ENCODE assay signal across 8 cellular contexts in genomic region chr16:48244080-48244862, GRCh38. TPM values are rescaled to one million over a fixed set of nuclear protein-coding genes. Genes with fewer than 3 reads are reported as not detected.
DNase-seq lines count a peak whose midpoint lies in the region; ATAC-seq, FAIRE-seq and TF ChIP-seq lines count a peak whose summit lies in the region.

TSS of gene LONP2 (plus strand) at chr16:48244300. CDS start at chr16:48244389, 89 bp downstream.

- H3K79me2 ChIP-seq in Loucy (ENCODE audit: insufficient read depth, low read length) (peaks cover 50% of the 10 kb centered on the region), neural cell (replicated peaks; ENCODE audit: insufficient read depth, low read length) (peaks cover 46% of the 10 kb centered on the region)

- peak within 1 kb of the TSS; percentile 99 for H3K4me2 ChIP-seq in Loucy (ENCODE audit: low read depth, low read length, poor library complexity, severe bottlenecking)
- peak within 1 kb of the TSS; percentile 93 for H3K4me2 ChIP-seq in neural cell (ENCODE audit: low read length)

- H3K9me3 Mint-ChIP-seq in stimulated activated naive CD8-positive, alpha-beta T cell treated with anti-CD3 and anti-CD28 coated beads, Interleukin-15, amount 100 ng/mL, for 72 hours, result peaks cover 4 to 8% of the 10 kb centered on the region in 2 donors

- DNase-seq in ELR (ENCODE audit: low read depth) (peak; percentile 92), H54 (ENCODE audit: insufficient read length, low spot score) (peak; percentile 76), SIG-M5 (lab: John Stamatoyannopoulos, UW) (peak; percentile 14), activated gamma-delta T cell (lab: John Stamatoyannopoulos, UW) (peak; percentile 81), fibroblast of villous mesenchyme (ENCODE audit: low read depth) (peak; percentile 89)
- peak; percentile 92 to 95 for DNase-seq in stimulated activated naive CD8-positive, alpha-beta T cell treated with anti-CD3 and anti-CD28 coated beads, Interleukin-15, amount 100 ng/mL, for 72 hours

- TF ChIP-seq EP300 in neural cell (conservative IDR thresholded peaks at IDR 0.05; ENCODE audit: poor library complexity, severe bottlenecking), result peak; percentile 54

- H3K4me3 ChIP-seq in Loucy (ENCODE audit: low read length, poor library complexity, severe bottlenecking) (peak within 1 kb of the TSS; percentile 96), fibroblast of villous mesenchyme (ENCODE audit: low read depth, low read length) (peak within 1 kb of the TSS; percentile 80), neural cell (ENCODE audit: low read length) (peak within 1 kb of the TSS; percentile 94)

- H3K27me3 Mint-ChIP-seq in stimulated activated naive CD8-positive, alpha-beta T cell treated with anti-CD3 and anti-CD28 coated beads, Interleukin-15, amount 100 ng/mL, for 72 hours, result no peaks in the 10 kb centered on the region

- no peaks in the 10 kb centered on the region for H3K36me3 ChIP-seq in Loucy (ENCODE audit: insufficient read depth, low read length)
- no peaks in the 10 kb centered on the region for H3K36me3 ChIP-seq in neural cell (ENCODE audit: insufficient read depth, low read length)

- TF ChIP-seq CTCF in Loucy (conservative IDR thresholded peaks at IDR 0.05; ENCODE audit: low read length) (no peak), fibroblast of villous mesenchyme (IDR thresholded peaks at IDR 0.05; ENCODE audit: insufficient read depth, low read depth, low read length) (no peak), neural cell (IDR thresholded peaks at IDR 0.05; ENCODE audit: poor library complexity, severe bottlenecking) (no peak)

- H3K9me2 ChIP-seq in Loucy (replicated peaks; ENCODE audit: low read depth, low read length) (no peaks in the 10 kb centered on the region), neural cell (ENCODE audit: insufficient read depth, low read length) (no peaks in the 10 kb centered on the region)

- H3K27ac Mint-ChIP-seq in stimulated activated naive CD8-positive, alpha-beta T cell treated with anti-CD3 and anti-CD28 coated beads, Interleukin-15, amount 100 ng/mL, for 72 hours, result peak within 1 kb of the TSS; percentile 96 to 98

- H3K9ac ChIP-seq in Loucy (ENCODE audit: low read depth, low read length, poor library complexity, severe bottlenecking) (peak within 1 kb of the TSS; percentile 91), neural cell (ENCODE audit: low read length) (peak within 1 kb of the TSS; percentile 92)

- H3K4me1 ChIP-seq in Loucy (ENCODE audit: insufficient read depth, low read length, poor library complexity, severe bottlenecking), result peaks cover 27% of the 10 kb centered on the region

- H2AFZ ChIP-seq in Loucy (ENCODE audit: low read length), result peak within 1 kb of the TSS; percentile 90
- H2AFZ ChIP-seq in neural cell (ENCODE audit: low read depth, low read length), result peak within 1 kb of the TSS; percentile 63

- no peaks in the 10 kb centered on the region for H3F3A ChIP-seq in Loucy (ENCODE audit: low read depth)
- no peaks in the 10 kb centered on the region for H3F3A ChIP-seq in neural cell (ENCODE audit: insufficient read depth, low read length, poor library complexity, severe bottlenecking)

- peaks cover 25% of the 10 kb centered on the region for H3K4me1 Mint-ChIP-seq in stimulated activated naive CD8-positive, alpha-beta T cell treated with anti-CD3 and anti-CD28 coated beads, Interleukin-15, amount 100 ng/mL, for 72 hours

- peak within 1 kb of the TSS; percentile 92 to 99 for H3K4me3 Mint-ChIP-seq in stimulated activated naive CD8-positive, alpha-beta T cell treated with anti-CD3 and anti-CD28 coated beads, Interleukin-15, amount 100 ng/mL, for 72 hours

- no peaks in the 10 kb centered on the region for H3K9me3 ChIP-seq in Loucy (ENCODE audit: insufficient read depth, low read depth, low read length)
- no peaks in the 10 kb centered on the region for H3K9me3 ChIP-seq in neural cell (ENCODE audit: low read length)

- peak; percentile 75 for FAIRE-seq in H54 (lab: Jason Lieb, UNC)

- TF ChIP-seq RAD21 in neural cell (conservative IDR thresholded peaks at IDR 0.05), result no peak

- H3K27ac ChIP-seq in neural cell (ENCODE audit: low read length), result peak within 1 kb of the TSS; percentile 70

- H3K27me3 ChIP-seq in Loucy (ENCODE audit: insufficient read depth, low read length, poor library complexity, severe bottlenecking), result no peaks in the 10 kb centered on the region
- no peaks in the 10 kb centered on the region for H3K27me3 ChIP-seq in neural cell (ENCODE audit: insufficient read depth, low read depth, low read length)

- ATAC-seq in stimulated activated naive CD8-positive, alpha-beta T cell treated with anti-CD3 and anti-CD28 coated beads, Interleukin-15, amount 100 ng/mL, for 72 hours, result peak; percentile 98

- peaks cover 38% of the 10 kb centered on the region for H4K20me1 ChIP-seq in Loucy (ENCODE audit: insufficient read depth, low read length, poor library complexity, severe bottlenecking)
- H4K20me1 ChIP-seq in neural cell (ENCODE audit: insufficient read depth), result peaks cover 6% of the 10 kb centered on the region

- peak; percentile 72 for TF ChIP-seq POLR2A in H54 (IDR thresholded peaks at IDR 0.05; ENCODE audit: low read depth, low read length)

TF ChIP-seq in neural cell, 6 proteins besides CTCF, POLR2A, EP300 and RAD21:
- TF ChIP-seq EZH2 (IDR thresholded peaks at IDR 0.05; ENCODE audit: borderline replicate concordance, insufficient read depth, low read length, poor library complexity, severe bottlenecking), result no peak
- TF ChIP-seq REST (IDR thresholded peaks at IDR 0.05; ENCODE audit: borderline replicate concordance), result peak; percentile 68
- TF ChIP-seq TAF1 (IDR thresholded peaks at IDR 0.05; ENCODE audit: low read depth), result no peak
- TF ChIP-seq POLR2AphosphoS5 (IDR thresholded peaks at IDR 0.05), result peak; percentile 89
- TF ChIP-seq SMC3 (conservative IDR thresholded peaks at IDR 0.05; ENCODE audit: poor library complexity), result no peak
- TF ChIP-seq MXI1 (conservative IDR thresholded peaks at IDR 0.05; ENCODE audit: poor library complexity, severe bottlenecking), result peak; percentile 94

RNA-seq across cellular contexts. Expression of gene LONP2, which starts in this region (rescaled TPM):
- 49.9 and 79.9 TPM in 2 replicates for total RNA-seq in fibroblast of villous mesenchyme
- polyA plus RNA-seq in neural cell, result 36.4 and 38.6 TPM in 2 replicates
- 77.4 and 79.9 TPM in 2 replicates for polyA minus RNA-seq in neural cell

Comparison
In these comparisons a context has a peak if more than half of its experiments do, and no peak if none do; other contexts are left out.
1. Peak in every context shown above with its lines: DNase-seq, ATAC-seq, H3K4me3 ChIP-seq and H3K27ac ChIP-seq.
2. DNase-seq: peak in every context shown above with its lines; median percentile 94 in stimulated activated naive CD8-positive, alpha-beta T cell treated with anti-CD3 and anti-CD28 coated beads, Interleukin-15, amount 100 ng/mL, for 72 hours; 92 in ELR; 89 in fibroblast of villous mesenchyme; 81 in activated gamma-delta T cell; 76 in H54; 14 in SIG-M5.